Comparison of ENCODE assay signal across 1 cellular context in the genomic region with DNA sequence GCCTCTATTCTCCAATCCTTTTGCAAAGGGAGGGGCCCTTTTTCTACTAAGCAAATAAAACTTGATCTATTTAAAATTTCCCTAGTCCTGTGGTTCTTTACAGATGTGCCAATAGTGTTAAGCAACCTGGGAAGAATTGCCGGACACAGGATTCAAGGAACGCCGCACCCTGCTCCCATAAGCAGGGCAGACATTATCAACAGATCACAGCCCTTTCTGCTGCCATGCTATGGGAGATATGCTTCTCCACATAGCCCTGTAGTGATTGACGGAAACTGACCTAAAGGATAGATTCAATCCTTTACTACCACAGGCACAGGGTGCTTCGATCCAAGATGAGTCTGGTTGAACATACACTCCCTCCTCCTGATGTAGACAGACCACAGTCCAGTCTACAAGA.
TF ChIP-seq lines count a peak whose summit lies in the region.

No MANE protein-coding gene starts in this region.

TF ChIP-seq in GM23338, 12 proteins besides CTCF, POLR2A, EP300 and RAD21 (continued from another document):
- TF ChIP-seq, protein P1, sequence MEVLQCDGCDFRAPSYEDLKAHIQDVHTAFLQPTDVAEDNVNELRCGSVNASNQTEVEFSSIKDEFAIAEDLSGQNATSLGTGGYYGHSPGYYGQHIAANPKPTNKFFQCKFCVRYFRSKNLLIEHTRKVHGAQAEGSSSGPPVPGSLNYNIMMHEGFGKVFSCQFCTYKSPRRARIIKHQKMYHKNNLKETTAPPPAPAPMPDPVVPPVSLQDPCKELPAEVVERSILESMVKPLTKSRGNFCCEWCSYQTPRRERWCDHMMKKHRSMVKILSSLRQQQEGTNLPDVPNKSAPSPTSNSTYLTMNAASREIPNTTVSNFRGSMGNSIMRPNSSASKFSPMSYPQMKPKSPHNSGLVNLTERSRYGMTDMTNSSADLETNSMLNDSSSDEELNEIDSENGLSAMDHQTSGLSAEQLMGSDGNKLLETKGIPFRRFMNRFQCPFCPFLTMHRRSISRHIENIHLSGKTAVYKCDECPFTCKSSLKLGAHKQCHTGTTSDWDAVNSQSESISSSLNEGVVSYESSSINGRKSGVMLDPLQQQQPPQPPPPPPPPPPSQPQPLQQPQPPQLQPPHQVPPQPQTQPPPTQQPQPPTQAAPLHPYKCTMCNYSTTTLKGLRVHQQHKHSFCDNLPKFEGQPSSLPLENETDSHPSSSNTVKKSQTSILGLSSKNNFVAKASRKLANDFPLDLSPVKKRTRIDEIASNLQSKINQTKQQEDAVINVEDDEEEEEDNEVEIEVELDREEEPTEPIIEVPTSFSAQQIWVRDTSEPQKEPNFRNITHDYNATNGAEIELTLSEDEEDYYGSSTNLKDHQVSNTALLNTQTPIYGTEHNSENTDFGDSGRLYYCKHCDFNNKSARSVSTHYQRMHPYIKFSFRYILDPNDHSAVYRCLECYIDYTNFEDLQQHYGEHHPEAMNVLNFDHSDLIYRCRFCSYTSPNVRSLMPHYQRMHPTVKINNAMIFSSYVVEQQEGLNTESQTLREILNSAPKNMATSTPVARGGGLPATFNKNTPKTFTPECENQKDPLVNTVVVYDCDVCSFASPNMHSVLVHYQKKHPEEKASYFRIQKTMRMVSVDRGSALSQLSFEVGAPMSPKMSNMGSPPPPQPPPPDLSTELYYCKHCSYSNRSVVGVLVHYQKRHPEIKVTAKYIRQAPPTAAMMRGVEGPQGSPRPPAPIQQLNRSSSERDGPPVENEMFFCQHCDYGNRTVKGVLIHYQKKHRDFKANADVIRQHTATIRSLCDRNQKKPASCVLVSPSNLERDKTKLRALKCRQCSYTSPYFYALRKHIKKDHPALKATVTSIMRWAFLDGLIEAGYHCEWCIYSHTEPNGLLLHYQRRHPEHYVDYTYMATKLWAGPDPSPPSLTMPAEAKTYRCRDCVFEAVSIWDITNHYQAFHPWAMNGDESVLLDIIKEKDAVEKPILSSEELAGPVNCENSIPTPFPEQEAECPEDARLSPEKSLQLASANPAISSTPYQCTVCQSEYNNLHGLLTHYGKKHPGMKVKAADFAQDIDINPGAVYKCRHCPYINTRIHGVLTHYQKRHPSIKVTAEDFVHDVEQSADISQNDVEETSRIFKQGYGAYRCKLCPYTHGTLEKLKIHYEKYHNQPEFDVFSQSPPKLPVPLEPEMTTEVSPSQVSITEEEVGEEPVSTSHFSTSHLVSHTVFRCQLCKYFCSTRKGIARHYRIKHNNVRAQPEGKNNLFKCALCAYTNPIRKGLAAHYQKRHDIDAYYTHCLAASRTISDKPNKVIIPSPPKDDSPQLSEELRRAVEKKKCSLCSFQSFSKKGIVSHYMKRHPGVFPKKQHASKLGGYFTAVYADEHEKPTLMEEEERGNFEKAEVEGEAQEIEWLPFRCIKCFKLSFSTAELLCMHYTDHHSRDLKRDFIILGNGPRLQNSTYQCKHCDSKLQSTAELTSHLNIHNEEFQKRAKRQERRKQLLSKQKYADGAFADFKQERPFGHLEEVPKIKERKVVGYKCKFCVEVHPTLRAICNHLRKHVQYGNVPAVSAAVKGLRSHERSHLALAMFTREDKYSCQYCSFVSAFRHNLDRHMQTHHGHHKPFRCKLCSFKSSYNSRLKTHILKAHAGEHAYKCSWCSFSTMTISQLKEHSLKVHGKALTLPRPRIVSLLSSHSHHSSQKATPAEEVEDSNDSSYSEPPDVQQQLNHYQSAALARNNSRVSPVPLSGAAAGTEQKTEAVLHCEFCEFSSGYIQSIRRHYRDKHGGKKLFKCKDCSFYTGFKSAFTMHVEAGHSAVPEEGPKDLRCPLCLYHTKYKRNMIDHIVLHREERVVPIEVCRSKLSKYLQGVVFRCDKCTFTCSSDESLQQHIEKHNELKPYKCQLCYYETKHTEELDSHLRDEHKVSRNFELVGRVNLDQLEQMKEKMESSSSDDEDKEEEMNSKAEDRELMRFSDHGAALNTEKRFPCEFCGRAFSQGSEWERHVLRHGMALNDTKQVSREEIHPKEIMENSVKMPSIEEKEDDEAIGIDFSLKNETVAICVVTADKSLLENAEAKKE (CRISPR knock-in tag; IDR thresholded peaks at IDR 0.05) = no peak
- TF ChIP-seq JUNB (IDR thresholded peaks at IDR 0.05; ENCODE audit: unreplicated experiment) (no peak), EZH2phosphoT487 (IDR thresholded peaks at IDR 0.05; ENCODE audit: unreplicated experiment) (no peak)
- TF ChIP-seq, protein P2, sequence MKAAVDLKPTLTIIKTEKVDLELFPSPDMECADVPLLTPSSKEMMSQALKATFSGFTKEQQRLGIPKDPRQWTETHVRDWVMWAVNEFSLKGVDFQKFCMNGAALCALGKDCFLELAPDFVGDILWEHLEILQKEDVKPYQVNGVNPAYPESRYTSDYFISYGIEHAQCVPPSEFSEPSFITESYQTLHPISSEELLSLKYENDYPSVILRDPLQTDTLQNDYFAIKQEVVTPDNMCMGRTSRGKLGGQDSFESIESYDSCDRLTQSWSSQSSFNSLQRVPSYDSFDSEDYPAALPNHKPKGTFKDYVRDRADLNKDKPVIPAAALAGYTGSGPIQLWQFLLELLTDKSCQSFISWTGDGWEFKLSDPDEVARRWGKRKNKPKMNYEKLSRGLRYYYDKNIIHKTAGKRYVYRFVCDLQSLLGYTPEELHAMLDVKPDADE (IDR thresholded peaks at IDR 0.05) = no peak
